Comparison of ENCODE assay signal across 10 cellular contexts in the genomic region with DNA sequence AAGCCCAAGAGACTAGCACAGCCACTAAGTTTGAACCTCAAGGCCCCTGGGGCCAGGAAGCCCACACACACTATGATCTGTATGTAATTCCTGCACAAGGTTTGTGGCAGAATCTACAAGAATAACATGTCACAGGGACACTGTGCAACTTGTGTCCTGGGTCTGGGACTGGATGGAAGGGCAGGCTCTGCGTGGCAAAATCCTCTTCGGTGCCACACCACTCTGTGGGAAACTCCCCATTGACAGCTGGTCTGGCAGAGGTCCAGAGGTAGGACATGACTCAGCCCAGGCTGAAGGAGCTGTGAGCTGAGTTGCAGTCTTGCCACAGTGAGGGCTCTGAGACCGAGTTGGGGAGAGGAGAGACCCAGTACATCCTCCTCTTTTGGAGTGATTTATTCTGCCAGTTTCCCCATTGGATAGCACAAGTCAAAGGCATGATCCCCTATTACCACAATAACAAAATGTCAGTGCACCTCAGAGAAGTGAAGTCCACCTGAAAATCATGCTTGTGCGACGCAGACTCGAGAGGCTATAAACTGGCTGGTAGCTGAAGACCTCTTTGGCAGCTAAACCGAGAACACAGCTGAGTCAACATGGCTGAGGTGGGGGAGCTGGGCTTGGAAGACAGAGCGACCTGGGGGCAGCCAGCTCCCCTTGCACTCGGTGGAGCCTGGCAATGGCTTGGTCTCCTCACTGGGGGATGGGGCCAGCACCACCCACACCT. TPM values are rescaled to one million over a fixed set of nuclear protein-coding genes. Genes with fewer than 3 reads are reported as not detected.
DNase-seq lines count a peak whose midpoint lies in the region; ATAC-seq lines count a peak whose summit lies in the region.
"Had no signal": no experiment of that assay in that cellular context is flagged by ENCODE, and none has a peak within 500 bp of the region (broad histone marks: within the 10 kb centered on the region; RNA-seq: fewer than 3 reads in every experiment).

No MANE protein-coding gene starts in this region.

- no peaks in the 10 kb centered on the region for H3K9me3 Mint-ChIP-seq in activated naive CD4-positive, alpha-beta T cell treated with anti-CD3 and anti-CD28 coated beads, Interleukin-2, amount 50 U/mL, for 72 hours
- H3K9me3 Mint-ChIP-seq: stimulated activated naive CD8-positive, alpha-beta T cell treated with anti-CD3 and anti-CD28 coated beads, Interleukin-15, Interleukin-2, amounts not matched to agents 100 ng/mL and 50 ng/mL, for 24 hours had no signal

- peak; percentile 6 for DNase-seq in activated T-cell treated with anti-CD3 and anti-CD28 coated beads for 24 hours (ENCODE audit: low read depth)
- no peak for DNase-seq in activated T-cell treated with anti-CD3 and anti-CD28 coated beads, Interleukin-2, amount 50 U/mL, for 1 hour
- DNase-seq in NCI-H1092 treated with DMSO at 0.1 percent for 48 hours (lab: John Stamatoyannopoulos, UW), result peak; percentile 97
- DNase-seq in activated naive CD4-positive, alpha-beta T cell treated with anti-CD3 and anti-CD28 coated beads, Interleukin-2, amount 50 U/mL, for 72 hours (ENCODE audit: low spot score in 2 of 2), result peak; percentile 30 to 59
- DNase-seq in left cardiac atrium, result peak; percentile 84
- DNase-seq in smooth muscle cell of the brain vasculature (ENCODE audit: low read depth, low spot score), result peak; percentile 74
- no peak for DNase-seq in islet precursor cell
- DNase-seq in DMS114 treated with DMSO at 0.1 percent for 48 hours (lab: John Stamatoyannopoulos, UW; ENCODE audit: unreplicated experiment), result no peak

- peak overlapping the region; percentile 7 to 72 for H3K27ac Mint-ChIP-seq in activated naive CD4-positive, alpha-beta T cell treated with anti-CD3 and anti-CD28 coated beads, Interleukin-2, amount 50 U/mL, for 72 hours
- H3K27ac Mint-ChIP-seq: stimulated activated naive CD8-positive, alpha-beta T cell treated with anti-CD3 and anti-CD28 coated beads, Interleukin-15, Interleukin-2, amounts not matched to agents 100 ng/mL and 50 ng/mL, for 24 hours had no signal

- ATAC-seq in activated naive CD4-positive, alpha-beta T cell treated with anti-CD3 and anti-CD28 coated beads, Interleukin-2, amount 50 U/mL, for 72 hours, result peak; percentile 78 to 96
- ATAC-seq in left cardiac atrium, result peak; percentile 86 to 92

- H3K36me3 Mint-ChIP-seq in activated naive CD4-positive, alpha-beta T cell treated with anti-CD3 and anti-CD28 coated beads, Interleukin-2, amount 50 U/mL, for 72 hours, result no peaks in the 10 kb centered on the region

- intact Hi-C loops in left cardiac atrium (cut with DNase I), result no loop called here

RNA-seq across cellular contexts. Expression of a gene that starts 23.3 kb away (rescaled TPM):
- not detected for total RNA-seq in activated naive CD4-positive, alpha-beta T cell treated with anti-CD3 and anti-CD28 coated beads, Interleukin-2, amount 50 U/mL, for 72 hours
- total RNA-seq in left cardiac atrium, result 1 to 10 TPM; 1.4 to 1.7 TPM
- total RNA-seq: activated CD8-positive, alpha-beta memory T cell treated with anti-CD3 and anti-CD28 coated beads for 36 hours had no signal

Comparison
In these comparisons a context has a peak if more than half of its experiments do, and no peak if none do; other contexts are left out.
1. DNase-seq: peak in activated T-cell treated with anti-CD3 and anti-CD28 coated beads for 24 hours (single experiment), NCI-H1092 treated with DMSO at 0.1 percent for 48 hours (single experiment), activated naive CD4-positive, alpha-beta T cell treated with anti-CD3 and anti-CD28 coated beads, Interleukin-2, amount 50 U/mL, for 72 hours (2 of 2), left cardiac atrium (single experiment) and smooth muscle cell of the brain vasculature (single experiment); none in activated T-cell treated with anti-CD3 and anti-CD28 coated beads, Interleukin-2, amount 50 U/mL, for 1 hour (single experiment), islet precursor cell (single experiment) and DMS114 treated with DMSO at 0.1 percent for 48 hours (single experiment).